In the genomic region with DNA sequence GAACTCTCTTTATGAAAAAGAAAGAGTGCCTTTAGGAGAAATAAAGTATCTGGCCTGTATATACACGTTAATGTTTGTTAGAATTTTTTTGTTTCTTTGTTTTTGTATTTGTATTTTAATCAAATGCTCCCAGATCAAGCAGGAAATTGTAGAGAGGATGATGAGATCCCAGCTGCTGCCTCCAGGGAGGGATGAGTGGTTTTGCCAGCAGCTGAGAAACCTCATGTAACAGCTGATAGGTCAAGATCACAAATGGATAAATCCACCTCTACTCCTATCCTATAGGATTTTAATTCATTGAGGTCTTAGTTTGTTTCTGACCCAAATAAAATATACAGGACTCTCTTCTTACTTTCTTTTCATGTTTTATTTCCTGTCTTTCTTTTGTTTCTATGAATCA, we compare ENCODE assay signal across 21 cellular contexts.
"Had no signal": no experiment of that assay in that cellular context is flagged by ENCODE, and none has a peak within 500 bp of the region (broad histone marks: within the 10 kb centered on the region; RNA-seq: fewer than 3 reads in every experiment).

No MANE protein-coding gene starts in this region.

- H3K4me2 ChIP-seq: hepatocyte, neural progenitor cell had no signal

- H3K36me3 Mint-ChIP-seq: activated CD4-positive, alpha-beta memory T cell treated with anti-CD3 and anti-CD28 coated beads for 36 hours; activated naive CD4-positive, alpha-beta T cell treated with anti-CD3 and anti-CD28 coated beads, Interleukin-2, amount 10 ng/mL, durations not matched to agents 7 days and 5 days; immature natural killer cell; neural progenitor cell had no signal

- ATAC-seq: activated T-cell treated with anti-CD3 and anti-CD28 coated beads, Interleukin-2, amount 50 U/mL, for 72 hours; left lung; naive thymus-derived CD4-positive, alpha-beta T cell; stimulated activated naive CD8-positive, alpha-beta T cell treated with anti-CD3 and anti-CD28 coated beads, Interleukin-15, Interleukin-2, amounts not matched to agents 100 U/mL and 50 U/mL, for 24 hours; upper lobe of right lung had no signal

- H3K9ac ChIP-seq: neural progenitor cell had no signal

- H3K27me3 ChIP-seq: cardiac muscle cell, hepatocyte, left lung, neural progenitor cell, thyroid gland, upper lobe of right lung had no signal

- DNase-seq: activated CD4-positive, alpha-beta memory T cell treated with anti-CD3 and anti-CD28 coated beads for 36 hours; activated CD4-positive, alpha-beta T cell treated with anti-CD3 and anti-CD28 coated beads for 48 hours; activated effector memory CD4-positive, alpha-beta T cell treated with Interleukin-2 at 50 U/mL for 16 hours; activated naive CD4-positive, alpha-beta T cell treated with anti-CD3 and anti-CD28 coated beads, Interleukin-2, amount 10 ng/mL, durations not matched to agents 7 days and 5 days; activated T-cell treated with anti-CD3 and anti-CD28 coated beads, Interleukin-2, amount 50 U/mL, for 72 hours; dermis blood vessel endothelial cell; effector memory CD4-positive, alpha-beta T cell; foreskin melanocyte; glutamatergic neuron; immature natural killer cell; left lung; naive thymus-derived CD4-positive, alpha-beta T cell; stimulated activated CD4-positive, alpha-beta T cell treated with anti-CD3 and anti-CD28 coated beads, Interleukin-4, amount 100 ng/mL, for 4 hours; stimulated activated naive CD8-positive, alpha-beta T cell treated with anti-CD3 and anti-CD28 coated beads, Interleukin-15, Interleukin-2, amounts not matched to agents 100 U/mL and 50 U/mL, for 24 hours; thyroid gland; upper lobe of right lung had no signal

- H3K79me2 ChIP-seq: hepatocyte had no signal

- H3K27me3 Mint-ChIP-seq: activated naive CD4-positive, alpha-beta T cell treated with anti-CD3 and anti-CD28 coated beads, Interleukin-2, amount 10 ng/mL, durations not matched to agents 7 days and 5 days; progenitor cell of endocrine pancreas had no signal

- H3K27ac Mint-ChIP-seq: activated CD4-positive, alpha-beta memory T cell treated with anti-CD3 and anti-CD28 coated beads for 36 hours; activated naive CD4-positive, alpha-beta T cell treated with anti-CD3 and anti-CD28 coated beads, Interleukin-2, amount 10 ng/mL, durations not matched to agents 7 days and 5 days; activated T-cell treated with anti-CD3 and anti-CD28 coated beads, Interleukin-2, amount 50 U/mL, for 72 hours; immature natural killer cell; naive thymus-derived CD4-positive, alpha-beta T cell; neural progenitor cell; progenitor cell of endocrine pancreas had no signal

- H3K4me1 ChIP-seq: left lung, neural progenitor cell, thyroid gland, upper lobe of right lung had no signal

- H2AFZ ChIP-seq: hepatocyte, neural progenitor cell had no signal

- H3K4me3 ChIP-seq: cardiac muscle cell, hepatocyte, left lung, lung, neural progenitor cell, thyroid gland, upper lobe of right lung had no signal

- H3K27ac ChIP-seq: cardiac muscle cell, hepatocyte, left lung, neural progenitor cell, thyroid gland, upper lobe of right lung had no signal

- H3K4me3 Mint-ChIP-seq: activated CD4-positive, alpha-beta memory T cell treated with anti-CD3 and anti-CD28 coated beads for 36 hours; activated naive CD4-positive, alpha-beta T cell treated with anti-CD3 and anti-CD28 coated beads, Interleukin-2, amount 10 ng/mL, durations not matched to agents 7 days and 5 days; activated T-cell treated with anti-CD3 and anti-CD28 coated beads, Interleukin-2, amount 50 U/mL, for 72 hours; immature natural killer cell; naive thymus-derived CD4-positive, alpha-beta T cell; neural progenitor cell had no signal

- H3K9me3 ChIP-seq: left lung, thyroid gland, upper lobe of right lung had no signal

- H3K9me3 Mint-ChIP-seq: activated T-cell treated with anti-CD3 and anti-CD28 coated beads, Interleukin-2, amount 50 U/mL, for 72 hours had no signal

- H3K36me3 ChIP-seq: cardiac muscle cell, left lung, neural progenitor cell, thyroid gland, upper lobe of right lung had no signal

- H3K4me1 Mint-ChIP-seq: activated naive CD4-positive, alpha-beta T cell treated with anti-CD3 and anti-CD28 coated beads, Interleukin-2, amount 10 ng/mL, durations not matched to agents 7 days and 5 days; immature natural killer cell; naive thymus-derived CD4-positive, alpha-beta T cell; neural progenitor cell had no signal
